ENCODE assay signal across 14 cellular contexts in the genomic region with DNA sequence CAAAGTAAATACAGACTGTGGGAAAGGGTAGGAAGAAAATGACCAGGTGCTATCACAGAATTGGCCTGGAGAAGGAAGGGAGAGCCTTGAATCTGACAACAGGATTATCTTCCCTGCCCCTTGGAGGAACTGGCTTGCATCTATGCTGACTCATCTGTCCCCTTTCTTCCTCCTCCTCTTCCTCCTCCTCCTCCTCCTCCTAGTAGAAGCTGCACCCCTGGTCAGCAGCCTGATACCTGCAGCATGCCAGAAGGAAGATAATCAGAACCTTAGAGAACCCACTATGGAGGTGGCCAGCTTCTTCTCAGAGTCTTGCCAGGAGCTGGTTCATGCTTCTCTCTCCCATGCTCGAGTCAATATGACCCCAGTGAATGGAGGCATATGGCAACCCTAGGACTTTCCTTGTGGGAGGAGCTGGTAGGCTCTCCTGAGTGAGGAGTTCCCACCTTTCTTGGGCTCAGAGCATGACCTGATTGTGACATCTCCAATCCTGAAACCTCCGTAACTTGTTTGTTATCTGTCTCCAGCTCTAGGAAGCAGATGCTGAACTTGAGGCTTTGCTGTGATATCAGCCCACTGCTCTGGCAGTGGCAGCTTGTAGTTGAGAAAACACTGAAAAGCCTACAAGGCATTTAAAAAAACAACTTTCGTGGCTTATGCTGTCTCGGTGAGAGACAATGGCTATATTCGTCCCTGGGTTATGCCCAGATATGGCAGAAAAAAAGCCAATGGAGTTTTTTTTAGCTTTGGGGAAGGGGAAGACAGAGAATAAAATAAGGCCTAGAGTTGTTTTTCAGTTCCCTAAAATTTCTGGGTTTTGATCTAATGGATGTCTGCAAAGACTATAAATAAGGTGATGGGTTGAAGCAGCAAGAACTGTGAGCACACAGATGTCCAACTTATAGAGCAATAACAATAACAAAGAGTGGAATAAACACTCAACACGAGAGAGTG.
DNase-seq lines count a peak whose midpoint lies in the region; ATAC-seq and TF ChIP-seq lines count a peak whose summit lies in the region.
"Had no signal": no experiment of that assay in that cellular context is flagged by ENCODE, and none has a peak within 500 bp of the region (broad histone marks: within the 10 kb centered on the region; RNA-seq: fewer than 3 reads in every experiment).

No MANE protein-coding gene starts in this region.

- POLR2A ChIA-PET in CD4-positive, alpha-beta memory T cell (lab: Charles Lee; ENCODE audit: partially characterized antibody), result interaction anchor here (0.8 to 5.0 kb wide), 18 partner anchors 7 to 1146 kb away, joined by 3 to 30 read pairs (median 9); partner anchors contain the start of genes HBP1 and SYPL1
- POLR2A ChIA-PET in HEK293T (lab: Yijun Ruan, JAX), result no interaction called here

- no peaks in the 10 kb centered on the region for H3K36me3 Mint-ChIP-seq in CD4-positive, alpha-beta memory T cell
- H3K36me3 Mint-ChIP-seq in central memory CD8-positive, alpha-beta T cell (ENCODE audit: insufficient read depth), result peaks cover 10% of the 10 kb centered on the region

- H3K9me3 ChIP-seq in CD4-positive, alpha-beta memory T cell (ENCODE audit: control insufficient read depth in 1 of 2, low read length in 2 of 2), result no peaks in the 10 kb centered on the region
- H3K9me3 ChIP-seq: psoas muscle, SK-N-SH, thoracic aorta had no signal

- H3K9me3 Mint-ChIP-seq in CD4-positive, alpha-beta memory T cell, result peaks cover 0 to 3% (median 0%) of the 10 kb centered on the region in 8 donors
- no peaks in the 10 kb centered on the region for H3K9me3 Mint-ChIP-seq in central memory CD8-positive, alpha-beta T cell

- H3K4me1 Mint-ChIP-seq in CD4-positive, alpha-beta memory T cell, result peaks cover 37 to 66% (median 48%) of the 10 kb centered on the region in 4 donors
- peaks cover 38% of the 10 kb centered on the region for H3K4me1 Mint-ChIP-seq in central memory CD8-positive, alpha-beta T cell

- peak overlapping the region; percentile 85 to 99 (median 98) for H3K27ac Mint-ChIP-seq in CD4-positive, alpha-beta memory T cell
- peak overlapping the region; percentile 89 for H3K27ac Mint-ChIP-seq in central memory CD8-positive, alpha-beta T cell (ENCODE audit: low read depth)

- no peak overlapping the region for H3K4me3 ChIP-seq in CD4-positive, alpha-beta memory T cell (ENCODE audit: low read length in 2 of 2)
- H3K4me3 ChIP-seq: psoas muscle, thoracic aorta had no signal

- no peaks in the 10 kb centered on the region for H3K27me3 Mint-ChIP-seq in CD4-positive, alpha-beta memory T cell
- H3K27me3 Mint-ChIP-seq in central memory CD8-positive, alpha-beta T cell, result no peaks in the 10 kb centered on the region

- peaks cover 50% of the 10 kb centered on the region for H3K4me1 ChIP-seq in CD4-positive, alpha-beta memory T cell (ENCODE audit: insufficient read depth, low read length)
- H3K4me1 ChIP-seq: psoas muscle had no signal

- DNase-seq in A172 (ENCODE audit: low spot score) (peak; percentile 32), NAMALWA (ENCODE audit: low spot score) (peak; percentile 85), putamen (ENCODE audit: low spot score) (no peak), HEK293T (ENCODE audit: extremely low spot score) (no peak), NCI-H510A (lab: John Stamatoyannopoulos, UW) (no peak)
- no peak for DNase-seq in CD4-positive, alpha-beta memory T cell
- DNase-seq in central memory CD8-positive, alpha-beta T cell (ENCODE audit: low spot score in 2 of 2), result no peak
- DNase-seq: AML-193, hypothalamus, psoas muscle, SK-N-SH had no signal

- H3K36me3 ChIP-seq in CD4-positive, alpha-beta memory T cell (ENCODE audit: insufficient read depth, low read length), result no peaks in the 10 kb centered on the region
- H3K36me3 ChIP-seq: thoracic aorta had no signal

- H3K4me3 Mint-ChIP-seq in CD4-positive, alpha-beta memory T cell, result peak overlapping the region in 6 of 8 donors; percentile 5 to 77 (median 46)
- H3K4me3 Mint-ChIP-seq in central memory CD8-positive, alpha-beta T cell, result peak overlapping the region; percentile 48

- H3K27me3 ChIP-seq in CD4-positive, alpha-beta memory T cell (ENCODE audit: insufficient read depth, low read length), result no peaks in the 10 kb centered on the region

- ATAC-seq in central memory CD8-positive, alpha-beta T cell (replicated peaks; ENCODE audit: extremely low read depth, poor library complexity, severe bottlenecking), result no peak
- no peak for ATAC-seq in HG02870 (IDR thresholded peaks at IDR 0.05; ENCODE audit: unreplicated experiment)
- ATAC-seq: left lobe of liver, psoas muscle had no signal

- CTCF ChIA-PET in CD4-positive, alpha-beta memory T cell (lab: Charles Lee; ENCODE audit: partially characterized antibody), result interaction anchor here (0.7 to 8.6 kb wide), 8 partner anchors 14 to 367 kb away, joined by 3 to 109 read pairs (median 8); no protein-coding TSS in a partner anchor
- CTCF ChIA-PET in HEK293T (lab: Yijun Ruan, JAX), result no interaction called here

- intact Hi-C loops in CD4-positive, alpha-beta memory T cell (cut with micrococcal nuclease), result loop anchor here (5.0 kb wide), 1 partner anchor 1011 kb away; the partner anchor contains the start of gene KMT2E

- H3K27ac ChIP-seq in CD4-positive, alpha-beta memory T cell (ENCODE audit: low read depth, low read length), result no peak overlapping the region
- H3K27ac ChIP-seq: psoas muscle, thoracic aorta had no signal

TF ChIP-seq in HEK293T, 16 proteins besides CTCF, POLR2A, EP300 and RAD21:
- no peak for TF ChIP-seq BHLHE40 (IDR thresholded peaks at IDR 0.05; ENCODE audit: borderline replicate concordance)
- no peak for TF ChIP-seq ELF4 (IDR thresholded peaks at IDR 0.05)
- TF ChIP-seq SP1 (IDR thresholded peaks at IDR 0.05), result no peak
- TF ChIP-seq, protein P1, sequence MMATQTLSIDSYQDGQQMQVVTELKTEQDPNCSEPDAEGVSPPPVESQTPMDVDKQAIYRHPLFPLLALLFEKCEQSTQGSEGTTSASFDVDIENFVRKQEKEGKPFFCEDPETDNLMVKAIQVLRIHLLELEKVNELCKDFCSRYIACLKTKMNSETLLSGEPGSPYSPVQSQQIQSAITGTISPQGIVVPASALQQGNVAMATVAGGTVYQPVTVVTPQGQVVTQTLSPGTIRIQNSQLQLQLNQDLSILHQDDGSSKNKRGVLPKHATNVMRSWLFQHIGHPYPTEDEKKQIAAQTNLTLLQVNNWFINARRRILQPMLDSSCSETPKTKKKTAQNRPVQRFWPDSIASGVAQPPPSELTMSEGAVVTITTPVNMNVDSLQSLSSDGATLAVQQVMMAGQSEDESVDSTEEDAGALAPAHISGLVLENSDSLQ (IDR thresholded peaks at IDR 0.05), result no peak
- no peak for TF ChIP-seq ZNF384 (IDR thresholded peaks at IDR 0.05)
- no peak for TF ChIP-seq FOXK2 (IDR thresholded peaks at IDR 0.05)
- no peak for TF ChIP-seq SUZ12 (IDR thresholded peaks at IDR 0.05)
- no peak for TF ChIP-seq NFRKB (IDR thresholded peaks at IDR 0.05)
- TF ChIP-seq HDGF (IDR thresholded peaks at IDR 0.05; ENCODE audit: borderline replicate concordance), result no peak
- TF ChIP-seq L3MBTL2 (conservative IDR thresholded peaks at IDR 0.05), result no peak
- TF ChIP-seq TARDBP (IDR thresholded peaks at IDR 0.05), result no peak
- no peak for TF ChIP-seq LEF1 (IDR thresholded peaks at IDR 0.05; ENCODE audit: borderline replicate concordance)
- no peak for TF ChIP-seq FOXA1 (IDR thresholded peaks at IDR 0.05)
- no peak for TF ChIP-seq ARNT (IDR thresholded peaks at IDR 0.05)
- no peak for TF ChIP-seq CTBP1 (IDR thresholded peaks at IDR 0.05; ENCODE audit: borderline replicate concordance)
- no peak for TF ChIP-seq FOXM1 (IDR thresholded peaks at IDR 0.05; ENCODE audit: borderline replicate concordance)

Comparison
In these comparisons a context has a peak if more than half of its experiments do, and no peak if none do; other contexts are left out.
1. DNase-seq: peak in A172 (single experiment) and NAMALWA (single experiment); none in CD4-positive, alpha-beta memory T cell (0 of 5), central memory CD8-positive, alpha-beta T cell (0 of 2), putamen (single experiment), HEK293T (single experiment) and NCI-H510A (single experiment).